In genomic region chr10:116472874-116473273, GRCh38 we compare ENCODE assay signal across 1 cellular context.
TF ChIP-seq lines count a peak whose summit lies in the region.

No MANE protein-coding gene starts in this region.

TF ChIP-seq in WTC11, 78 proteins besides CTCF, POLR2A, EP300 and RAD21 (continued from another document):
- TF ChIP-seq, protein P1, sequence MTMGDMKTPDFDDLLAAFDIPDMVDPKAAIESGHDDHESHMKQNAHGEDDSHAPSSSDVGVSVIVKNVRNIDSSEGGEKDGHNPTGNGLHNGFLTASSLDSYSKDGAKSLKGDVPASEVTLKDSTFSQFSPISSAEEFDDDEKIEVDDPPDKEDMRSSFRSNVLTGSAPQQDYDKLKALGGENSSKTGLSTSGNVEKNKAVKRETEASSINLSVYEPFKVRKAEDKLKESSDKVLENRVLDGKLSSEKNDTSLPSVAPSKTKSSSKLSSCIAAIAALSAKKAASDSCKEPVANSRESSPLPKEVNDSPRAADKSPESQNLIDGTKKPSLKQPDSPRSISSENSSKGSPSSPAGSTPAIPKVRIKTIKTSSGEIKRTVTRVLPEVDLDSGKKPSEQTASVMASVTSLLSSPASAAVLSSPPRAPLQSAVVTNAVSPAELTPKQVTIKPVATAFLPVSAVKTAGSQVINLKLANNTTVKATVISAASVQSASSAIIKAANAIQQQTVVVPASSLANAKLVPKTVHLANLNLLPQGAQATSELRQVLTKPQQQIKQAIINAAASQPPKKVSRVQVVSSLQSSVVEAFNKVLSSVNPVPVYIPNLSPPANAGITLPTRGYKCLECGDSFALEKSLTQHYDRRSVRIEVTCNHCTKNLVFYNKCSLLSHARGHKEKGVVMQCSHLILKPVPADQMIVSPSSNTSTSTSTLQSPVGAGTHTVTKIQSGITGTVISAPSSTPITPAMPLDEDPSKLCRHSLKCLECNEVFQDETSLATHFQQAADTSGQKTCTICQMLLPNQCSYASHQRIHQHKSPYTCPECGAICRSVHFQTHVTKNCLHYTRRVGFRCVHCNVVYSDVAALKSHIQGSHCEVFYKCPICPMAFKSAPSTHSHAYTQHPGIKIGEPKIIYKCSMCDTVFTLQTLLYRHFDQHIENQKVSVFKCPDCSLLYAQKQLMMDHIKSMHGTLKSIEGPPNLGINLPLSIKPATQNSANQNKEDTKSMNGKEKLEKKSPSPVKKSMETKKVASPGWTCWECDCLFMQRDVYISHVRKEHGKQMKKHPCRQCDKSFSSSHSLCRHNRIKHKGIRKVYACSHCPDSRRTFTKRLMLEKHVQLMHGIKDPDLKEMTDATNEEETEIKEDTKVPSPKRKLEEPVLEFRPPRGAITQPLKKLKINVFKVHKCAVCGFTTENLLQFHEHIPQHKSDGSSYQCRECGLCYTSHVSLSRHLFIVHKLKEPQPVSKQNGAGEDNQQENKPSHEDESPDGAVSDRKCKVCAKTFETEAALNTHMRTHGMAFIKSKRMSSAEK (CRISPR knock-in tag; IDR thresholded peaks at IDR 0.05; ENCODE audit: borderline replicate concordance), result no peak
- no peak for TF ChIP-seq NFYB (CRISPR knock-in tag; conservative IDR thresholded peaks at IDR 0.05; ENCODE audit: low read depth)
- TF ChIP-seq CREM (CRISPR knock-in tag; IDR thresholded peaks at IDR 0.05), result no peak
- no peak for TF ChIP-seq TP53 (CRISPR knock-in tag; IDR thresholded peaks at IDR 0.05)
- TF ChIP-seq KAT7 (CRISPR knock-in tag; IDR thresholded peaks at IDR 0.05; ENCODE audit: borderline replicate concordance), result no peak
- TF ChIP-seq SP1 (CRISPR knock-in tag; conservative IDR thresholded peaks at IDR 0.05), result no peak
- no peak for TF ChIP-seq ZNF138 (CRISPR knock-in tag; conservative IDR thresholded peaks at IDR 0.05)
- no peak for TF ChIP-seq OVOL2 (CRISPR knock-in tag; IDR thresholded peaks at IDR 0.05; ENCODE audit: borderline replicate concordance)
- TF ChIP-seq ELF4 (CRISPR knock-in tag; IDR thresholded peaks at IDR 0.05; ENCODE audit: low read depth), result no peak
- TF ChIP-seq IRF1 (CRISPR knock-in tag; IDR thresholded peaks at IDR 0.05), result no peak
- TF ChIP-seq CBFB (CRISPR knock-in tag; IDR thresholded peaks at IDR 0.05; ENCODE audit: low read depth), result no peak
- TF ChIP-seq TEAD1 (CRISPR knock-in tag; IDR thresholded peaks at IDR 0.05), result no peak
- no peak for TF ChIP-seq ZNF416 (CRISPR knock-in tag; IDR thresholded peaks at IDR 0.05)
- TF ChIP-seq, protein P2, sequence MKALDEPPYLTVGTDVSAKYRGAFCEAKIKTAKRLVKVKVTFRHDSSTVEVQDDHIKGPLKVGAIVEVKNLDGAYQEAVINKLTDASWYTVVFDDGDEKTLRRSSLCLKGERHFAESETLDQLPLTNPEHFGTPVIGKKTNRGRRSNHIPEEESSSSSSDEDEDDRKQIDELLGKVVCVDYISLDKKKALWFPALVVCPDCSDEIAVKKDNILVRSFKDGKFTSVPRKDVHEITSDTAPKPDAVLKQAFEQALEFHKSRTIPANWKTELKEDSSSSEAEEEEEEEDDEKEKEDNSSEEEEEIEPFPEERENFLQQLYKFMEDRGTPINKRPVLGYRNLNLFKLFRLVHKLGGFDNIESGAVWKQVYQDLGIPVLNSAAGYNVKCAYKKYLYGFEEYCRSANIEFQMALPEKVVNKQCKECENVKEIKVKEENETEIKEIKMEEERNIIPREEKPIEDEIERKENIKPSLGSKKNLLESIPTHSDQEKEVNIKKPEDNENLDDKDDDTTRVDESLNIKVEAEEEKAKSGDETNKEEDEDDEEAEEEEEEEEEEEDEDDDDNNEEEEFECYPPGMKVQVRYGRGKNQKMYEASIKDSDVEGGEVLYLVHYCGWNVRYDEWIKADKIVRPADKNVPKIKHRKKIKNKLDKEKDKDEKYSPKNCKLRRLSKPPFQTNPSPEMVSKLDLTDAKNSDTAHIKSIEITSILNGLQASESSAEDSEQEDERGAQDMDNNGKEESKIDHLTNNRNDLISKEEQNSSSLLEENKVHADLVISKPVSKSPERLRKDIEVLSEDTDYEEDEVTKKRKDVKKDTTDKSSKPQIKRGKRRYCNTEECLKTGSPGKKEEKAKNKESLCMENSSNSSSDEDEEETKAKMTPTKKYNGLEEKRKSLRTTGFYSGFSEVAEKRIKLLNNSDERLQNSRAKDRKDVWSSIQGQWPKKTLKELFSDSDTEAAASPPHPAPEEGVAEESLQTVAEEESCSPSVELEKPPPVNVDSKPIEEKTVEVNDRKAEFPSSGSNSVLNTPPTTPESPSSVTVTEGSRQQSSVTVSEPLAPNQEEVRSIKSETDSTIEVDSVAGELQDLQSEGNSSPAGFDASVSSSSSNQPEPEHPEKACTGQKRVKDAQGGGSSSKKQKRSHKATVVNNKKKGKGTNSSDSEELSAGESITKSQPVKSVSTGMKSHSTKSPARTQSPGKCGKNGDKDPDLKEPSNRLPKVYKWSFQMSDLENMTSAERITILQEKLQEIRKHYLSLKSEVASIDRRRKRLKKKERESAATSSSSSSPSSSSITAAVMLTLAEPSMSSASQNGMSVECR (CRISPR knock-in tag; IDR thresholded peaks at IDR 0.05; ENCODE audit: borderline replicate concordance), result no peak
- TF ChIP-seq FOXP4 (CRISPR knock-in tag; IDR thresholded peaks at IDR 0.05), result no peak
- TF ChIP-seq, protein P3, sequence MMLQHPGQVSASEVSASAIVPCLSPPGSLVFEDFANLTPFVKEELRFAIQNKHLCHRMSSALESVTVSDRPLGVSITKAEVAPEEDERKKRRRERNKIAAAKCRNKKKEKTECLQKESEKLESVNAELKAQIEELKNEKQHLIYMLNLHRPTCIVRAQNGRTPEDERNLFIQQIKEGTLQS (CRISPR knock-in tag; conservative IDR thresholded peaks at IDR 0.05), result no peak
